18 cellular contexts compared by ENCODE assay signal in the genomic region with DNA sequence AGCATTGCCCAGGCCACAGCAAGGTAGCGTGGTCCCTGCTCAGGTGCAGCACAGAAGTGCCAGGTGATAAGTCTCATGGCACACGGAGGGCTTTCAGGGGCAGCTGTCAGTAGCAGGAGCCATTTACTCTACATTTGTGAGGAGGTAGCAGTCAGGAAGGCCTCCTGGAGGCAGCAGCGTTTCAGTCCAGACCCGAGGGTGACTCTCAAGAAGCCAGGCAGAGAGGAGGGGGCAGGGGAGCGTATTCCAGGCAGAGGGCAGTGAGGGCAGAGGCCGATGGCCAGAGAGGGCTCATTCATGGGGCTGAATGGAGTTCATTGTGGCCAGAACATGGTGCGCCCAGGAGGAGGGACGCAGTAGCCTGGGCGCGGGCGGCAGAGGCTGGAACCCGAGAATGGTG. TPM values are rescaled to one million over a fixed set of nuclear protein-coding genes. Genes with fewer than 3 reads are reported as not detected.
A peak's percentile ranks its signal among the peaks of the same experiment; 100 is the strongest.
DNase-seq lines count a peak whose midpoint lies in the region; TF ChIP-seq lines count a peak whose summit lies in the region.
"Had no signal": no experiment of that assay in that cellular context is flagged by ENCODE, and none has a peak within 500 bp of the region (broad histone marks: within the 10 kb centered on the region; RNA-seq: fewer than 3 reads in every experiment).

No MANE protein-coding gene starts in this region.

- in situ Hi-C loops in KBM-7 (cut with MboI; ENCODE audit: low pct_unique_long_range_greater_than_20kb, low sequenced_read_pairs): no loop called here

- H3K27me3 Mint-ChIP-seq in glutamatergic neuron (ENCODE audit: unreplicated experiment): peaks cover 1% of the 10 kb centered on the region
- H3K27me3 Mint-ChIP-seq: activated CD4-positive, alpha-beta memory T cell treated with anti-CD3 and anti-CD28 coated beads for 36 hours; activated T-helper 17 cell treated with anti-CD3 and anti-CD28 coated beads, Interleukin-2, amount 50 U/mL, for 72 hours; stimulated activated naive CD8-positive, alpha-beta T cell treated with anti-CD3 and anti-CD28 coated beads, Interleukin-15, Interleukin-2, amounts not matched to agents 100 ng/mL and 50 ng/mL, for 24 hours had no signal

- H3K27me3 ChIP-seq in adrenal gland: no peaks in the 10 kb centered on the region
- H3K27me3 ChIP-seq in ascending aorta: no peaks in the 10 kb centered on the region
- H3K27me3 ChIP-seq: BE2C had no signal

- CTCF ChIA-PET in HEK293T (lab: Yijun Ruan, JAX): no interaction called here

- DNase-seq in adrenal gland: no peak
- DNase-seq in glutamatergic neuron: no peak
- peak; percentile 77 for DNase-seq in occipital lobe (lab: John Stamatoyannopoulos, UW)
- DNase-seq in superior temporal gyrus (ENCODE audit: extremely low spot score): peak; percentile 89
- no peak for DNase-seq in KBM-7
- DNase-seq in HEK293T (ENCODE audit: extremely low spot score): no peak
- DNase-seq in KG1 (lab: John Stamatoyannopoulos, UW): no peak
- no peak for DNase-seq in ascending aorta (ENCODE audit: low spot score in 2 of 2)
- DNase-seq: activated CD4-positive, alpha-beta memory T cell treated with anti-CD3 and anti-CD28 coated beads for 36 hours; aorta; BE2C; dermis blood vessel endothelial cell; DMS 273 treated with DMSO at 0.1 percent for 48 hours; NCI-H1092 treated with DMSO at 0.1 percent for 48 hours; NCI-H82 had no signal

- intact Hi-C loops in adrenal gland (cut with DNase I) (loop anchor here in 1 of 2 donors (10.0 kb wide), 1 partner anchor 188 kb away; no protein-coding TSS in a partner anchor), ascending aorta (cut with DNase I) (no loop called here)

- no peak for TF ChIP-seq POLR2A in adrenal gland (IDR thresholded peaks at IDR 0.05)

- peak overlapping the region; percentile 55 for H3K4me3 Mint-ChIP-seq in glutamatergic neuron (ENCODE audit: unreplicated experiment)
- H3K4me3 Mint-ChIP-seq: activated CD4-positive, alpha-beta memory T cell treated with anti-CD3 and anti-CD28 coated beads for 36 hours; activated T-helper 17 cell treated with anti-CD3 and anti-CD28 coated beads, Interleukin-2, amount 50 U/mL, for 72 hours; stimulated activated naive CD8-positive, alpha-beta T cell treated with anti-CD3 and anti-CD28 coated beads, Interleukin-15, Interleukin-2, amounts not matched to agents 100 ng/mL and 50 ng/mL, for 24 hours had no signal

- peaks cover 9% of the 10 kb centered on the region for H3K4me1 Mint-ChIP-seq in glutamatergic neuron (ENCODE audit: low read depth, unreplicated experiment)

- no peaks in the 10 kb centered on the region for H3K36me3 Mint-ChIP-seq in glutamatergic neuron (ENCODE audit: unreplicated experiment)

- TF ChIP-seq CTCF in adrenal gland (IDR thresholded peaks at IDR 0.05) (no peak), glutamatergic neuron (IDR thresholded peaks at IDR 0.05; ENCODE audit: partially characterized antibody, unreplicated experiment) (no peak), ascending aorta (IDR thresholded peaks at IDR 0.05) (no peak)

- peaks cover 0 to 19% of the 10 kb centered on the region in 2 donors for H3K36me3 ChIP-seq in adrenal gland (replicated peaks in 1 of 2)
- peaks cover 23 to 33% of the 10 kb centered on the region in 2 donors for H3K36me3 ChIP-seq in ascending aorta

- WGBS in adrenal gland, 4 donors: 71 to 85% (median 78%) methylated on average over 11 to 12 of the region's 12 CpGs

- H3K4me3 ChIP-seq in adrenal gland (peak overlapping the region in 1 of 4 donors; percentile 26), ascending aorta (no peak overlapping the region)
- H3K4me3 ChIP-seq: lung had no signal

- peaks cover 40 to 45% of the 10 kb centered on the region in 2 donors for H3K4me1 ChIP-seq in adrenal gland (replicated peaks in 1 of 2)
- peaks cover 0 to 19% of the 10 kb centered on the region in 2 donors for H3K4me1 ChIP-seq in ascending aorta

- H3K27ac ChIP-seq in adrenal gland: peak overlapping the region; percentile 2 to 89 (median 74)
- no peak overlapping the region for H3K27ac ChIP-seq in ascending aorta

- POLR2A ChIA-PET in HEK293T (lab: Yijun Ruan, JAX): interaction anchor here (0.9 kb wide), 1 partner anchor 31 kb away, joined by 3 read pairs; the partner anchor contains the start of gene EEF2

- peak overlapping the region; percentile 64 for H3K27ac Mint-ChIP-seq in glutamatergic neuron (ENCODE audit: unreplicated experiment)
- H3K27ac Mint-ChIP-seq: activated CD4-positive, alpha-beta memory T cell treated with anti-CD3 and anti-CD28 coated beads for 36 hours; activated T-helper 17 cell treated with anti-CD3 and anti-CD28 coated beads, Interleukin-2, amount 50 U/mL, for 72 hours; stimulated activated naive CD8-positive, alpha-beta T cell treated with anti-CD3 and anti-CD28 coated beads, Interleukin-15, Interleukin-2, amounts not matched to agents 100 ng/mL and 50 ng/mL, for 24 hours had no signal

- peaks cover 2% of the 10 kb centered on the region for H3K9me3 Mint-ChIP-seq in glutamatergic neuron (ENCODE audit: unreplicated experiment)
- H3K9me3 Mint-ChIP-seq: activated CD4-positive, alpha-beta memory T cell treated with anti-CD3 and anti-CD28 coated beads for 36 hours; activated T-helper 17 cell treated with anti-CD3 and anti-CD28 coated beads, Interleukin-2, amount 50 U/mL, for 72 hours; stimulated activated naive CD8-positive, alpha-beta T cell treated with anti-CD3 and anti-CD28 coated beads, Interleukin-15, Interleukin-2, amounts not matched to agents 100 ng/mL and 50 ng/mL, for 24 hours had no signal

- H3K9me3 ChIP-seq in adrenal gland (replicated peaks in 1 of 3): no peaks in the 10 kb centered on the region
- H3K9me3 ChIP-seq in ascending aorta: no peaks in the 10 kb centered on the region
- H3K9me3 ChIP-seq: BE2C had no signal

TF ChIP-seq in HEK293T, 16 proteins besides CTCF, POLR2A, EP300 and RAD21:
- TF ChIP-seq LEF1 (IDR thresholded peaks at IDR 0.05; ENCODE audit: borderline replicate concordance) (no peak), TARDBP (IDR thresholded peaks at IDR 0.05) (no peak), HDGF (IDR thresholded peaks at IDR 0.05; ENCODE audit: borderline replicate concordance) (no peak), ELF4 (IDR thresholded peaks at IDR 0.05) (no peak)
TF ChIP-seq in HEK293T: peak in this region for 0.

RNA-seq across cellular contexts. Expression of gene PIAS4, which starts 8.9 kb away (rescaled TPM):
- total RNA-seq in adrenal gland (10 to 100 TPM; 16.6 to 40.7 (median 28.6) TPM), glutamatergic neuron (ENCODE audit: unreplicated experiment) (95.8 TPM), occipital lobe (22.5 TPM), ascending aorta (30.8 TPM)
- 10 to 100 TPM; 13.7 to 22.3 (median 21.2) TPM for polyA plus RNA-seq in adrenal gland

RNA-seq across cellular contexts. Expression of gene EEF2, which starts 31.2 kb away (rescaled TPM):
- total RNA-seq in adrenal gland: 1,000 to 10,000 TPM; 1,603 to 3,482 (median 2,345) TPM
- 1,000 to 10,000 TPM in 2 of 3 donors, 100 to 1,000 TPM in 1; 752 to 2,793 (median 1,120) TPM for polyA plus RNA-seq in adrenal gland
- 2,255 TPM for total RNA-seq in glutamatergic neuron (ENCODE audit: unreplicated experiment)
- 2,019 TPM for total RNA-seq in occipital lobe
- total RNA-seq in ascending aorta: 1,544 TPM

RNA-seq across cellular contexts. Expression of gene DAPK3, which starts 45.6 kb away (rescaled TPM):
- total RNA-seq in adrenal gland: 10 to 100 TPM; 27.2 to 83.2 (median 43.3) TPM
- 10 to 100 TPM; 17.6 to 79.0 (median 44.0) TPM for polyA plus RNA-seq in adrenal gland
- total RNA-seq in glutamatergic neuron (ENCODE audit: unreplicated experiment): 221 TPM
- total RNA-seq in occipital lobe: 51.3 TPM
- 135 TPM for total RNA-seq in ascending aorta

RNA-seq across cellular contexts. Expression of gene ZBTB7A, which starts 50.2 kb away (rescaled TPM):
- total RNA-seq in adrenal gland: 10 to 100 TPM; 34.3 to 77.2 (median 57.6) TPM
- polyA plus RNA-seq in adrenal gland: 10 to 100 TPM in 2 of 3 donors, 1 to 10 TPM in 1; 7.1 to 22.5 (median 10.6) TPM
- 21.8 TPM for total RNA-seq in glutamatergic neuron (ENCODE audit: unreplicated experiment)
- 2.0 TPM for total RNA-seq in occipital lobe
- 76.4 TPM for total RNA-seq in ascending aorta

Comparison
In these comparisons a context has a peak if more than half of its experiments do, and no peak if none do; other contexts are left out.
1. DNase-seq: peak in occipital lobe (single experiment) and superior temporal gyrus (single experiment); none in adrenal gland (0 of 7), glutamatergic neuron (single experiment), KBM-7 (single experiment), HEK293T (single experiment), KG1 (single experiment) and ascending aorta (0 of 2).
2. H3K27ac ChIP-seq: peak in adrenal gland (5 of 5); none in ascending aorta (0 of 2).